Comparison of ENCODE assay signal across 1 cellular context in genomic region chr5:72847989-72848473, GRCh38.
TF ChIP-seq lines count a peak whose summit lies in the region.

No MANE protein-coding gene starts in this region.

TF ChIP-seq in HepG2, 621 proteins besides CTCF, POLR2A, EP300 and RAD21 (continued from another document and continues in another):
- TF ChIP-seq ARID4A (CRISPR knock-in tag; IDR thresholded peaks at IDR 0.05; ENCODE audit: borderline replicate concordance) (peak; percentile 83), PTBP1 (IDR thresholded peaks at IDR 0.05; ENCODE audit: low read depth, low read length, poor library complexity, severe bottlenecking) (no peak), ZNF687 (CRISPR knock-in tag; IDR thresholded peaks at IDR 0.05) (peak; percentile 82), TRAFD1 (CRISPR knock-in tag; IDR thresholded peaks at IDR 0.05; ENCODE audit: borderline replicate concordance) (no peak), ZNF766 (CRISPR knock-in tag; IDR thresholded peaks at IDR 0.05; ENCODE audit: borderline replicate concordance) (peak; percentile 77; the same call in 1 of the 2 replicates), PHF8 (CRISPR knock-in tag; IDR thresholded peaks at IDR 0.05) (peak; percentile 95), ZNF44 (CRISPR knock-in tag; IDR thresholded peaks at IDR 0.05) (peak; percentile 58; the same call in 1 of the 2 replicates), HNRNPL (IDR thresholded peaks at IDR 0.05; ENCODE audit: low read depth, low read length) (peak; percentile 57; the same call in 1 of the 2 replicates), TBX2 (CRISPR knock-in tag; IDR thresholded peaks at IDR 0.05; ENCODE audit: borderline replicate concordance) (peak; percentile 38; the same call in 1 of the 2 replicates), TMF1 (CRISPR knock-in tag; IDR thresholded peaks at IDR 0.05; ENCODE audit: low read depth) (no peak), ZNF644 (CRISPR knock-in tag; IDR thresholded peaks at IDR 0.05; ENCODE audit: low read depth) (no peak), ZNF574 (CRISPR knock-in tag; IDR thresholded peaks at IDR 0.05) (peak; percentile 77), FOSL2 (CRISPR knock-in tag; IDR thresholded peaks at IDR 0.05) (peak; percentile 97), STAT6 (CRISPR knock-in tag; IDR thresholded peaks at IDR 0.05; ENCODE audit: borderline replicate concordance) (0 out of 2 replicates have a peak, but pooled peaks have one; percentile 36), SRF (IDR thresholded peaks at IDR 0.05; ENCODE audit: low read depth, low read length) (no peak), ZSCAN5A (CRISPR knock-in tag; IDR thresholded peaks at IDR 0.05; ENCODE audit: borderline replicate concordance) (no peak), SRSF1 (optimal IDR thresholded peaks at IDR 0.05; ENCODE audit: low read depth, low read length) (no peak), ZNF614 (CRISPR knock-in tag; IDR thresholded peaks at IDR 0.05; ENCODE audit: borderline replicate concordance) (0 out of 2 replicates have a peak, but pooled peaks have one; percentile 56), PHF21A (CRISPR knock-in tag; IDR thresholded peaks at IDR 0.05) (0 out of 2 replicates have a peak, but pooled peaks have one; percentile 46), RXRA (CRISPR knock-in tag; IDR thresholded peaks at IDR 0.05) (peak; percentile 45; the same call in 1 of the 2 replicates), ZNF318 (CRISPR knock-in tag; IDR thresholded peaks at IDR 0.05) (no peak), MYPOP (CRISPR knock-in tag; IDR thresholded peaks at IDR 0.05) (peak; percentile 94), MAFG (CRISPR knock-in tag; IDR thresholded peaks at IDR 0.05) (no peak)
